In the genomic region with DNA sequence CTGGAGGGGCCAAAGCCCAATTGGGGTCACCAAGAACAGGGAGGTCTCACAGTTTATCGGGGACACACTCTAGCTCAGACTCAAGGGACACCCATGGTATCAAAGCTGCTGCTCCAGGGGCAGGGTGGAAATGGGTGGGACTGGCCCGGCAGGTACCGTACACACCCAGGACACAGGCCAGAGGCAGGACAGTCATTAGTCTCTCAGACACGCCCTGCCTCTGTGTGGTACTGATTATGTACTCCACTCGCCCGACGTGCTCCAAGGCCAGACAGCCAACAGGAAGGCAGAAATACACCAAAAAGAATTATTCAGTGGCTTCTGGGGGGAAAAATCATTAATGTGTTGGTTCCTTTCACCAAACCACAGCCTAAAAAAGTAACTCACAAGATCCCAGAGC, we compare ENCODE assay signal across 9 cellular contexts. TPM values are rescaled to one million over a fixed set of nuclear protein-coding genes. Genes with fewer than 3 reads are reported as not detected.
A peak's percentile ranks its signal among the peaks of the same experiment; 100 is the strongest.
DNase-seq lines count a peak whose midpoint lies in the region; ATAC-seq and TF ChIP-seq lines count a peak whose summit lies in the region.
"Not testable (repeated sequence)": the region's sequence is repeated elsewhere in the genome, so short reads cannot be mapped to it uniquely, and the experiment has no call there.
"Had no signal": no experiment of that assay in that cellular context is flagged by ENCODE, and none has a peak within 500 bp of the region (broad histone marks: within the 10 kb centered on the region; RNA-seq: fewer than 3 reads in every experiment).

No MANE protein-coding gene starts in this region.

- not testable (repeated sequence) for TF ChIP-seq CTCF in suprapubic skin (IDR thresholded peaks at IDR 0.05)

- H3K4me3 ChIP-seq in CD4-positive, alpha-beta memory T cell (ENCODE audit: low read length in 2 of 2); suprapubic skin: not testable (repeated sequence)

- not testable (repeated sequence) for H3K27ac ChIP-seq in CD4-positive, alpha-beta memory T cell (ENCODE audit: low read depth, low read length)
- H3K27ac ChIP-seq in suprapubic skin: peak overlapping the region; percentile 73

- peaks cover 56% of the 10 kb centered on the region for H3K4me1 ChIP-seq in CD4-positive, alpha-beta memory T cell (ENCODE audit: insufficient read depth, low read length)
- H3K4me1 ChIP-seq in suprapubic skin: peaks cover 24% of the 10 kb centered on the region

- CTCF ChIA-PET in CD4-positive, alpha-beta memory T cell (lab: Charles Lee; ENCODE audit: partially characterized antibody): not testable (repeated sequence)
- CTCF ChIA-PET in activated CD8-positive, alpha-beta memory T cell treated with anti-CD3 and anti-CD28 coated beads, Interleukin-2, amount 10 ng/mL, durations not matched to agents 7 days and 5 days (lab: Charles Lee): interaction anchor here (1.7 kb wide), 1 partner anchor 12 kb away, joined by 3 read pairs; no protein-coding TSS in a partner anchor

- H3K4me3 Mint-ChIP-seq in CD4-positive, alpha-beta memory T cell: peak overlapping the region in 2 of 8 donors; percentile 42 to 72
- peak overlapping the region; percentile 40 for H3K4me3 Mint-ChIP-seq in T-helper 1 cell treated with Interleukin-12 subunit alpha and Interleukin-12 subunit beta and Interleukin-4 antibody, amounts not matched to agents 30 μg/mL and 1 μg/mL, for 36 hours
- H3K4me3 Mint-ChIP-seq in activated CD8-positive, alpha-beta memory T cell treated with anti-CD3 and anti-CD28 coated beads, Interleukin-2, amount 10 ng/mL, durations not matched to agents 7 days and 5 days: peak overlapping the region; percentile 32
- H3K4me3 Mint-ChIP-seq in activated naive CD4-positive, alpha-beta T cell treated with anti-CD3 and anti-CD28 coated beads, Interleukin-2, amount 50 U/mL, for 24 hours: peak overlapping the region; percentile 80
- peak overlapping the region; percentile 15 for H3K4me3 Mint-ChIP-seq in central memory CD8-positive, alpha-beta T cell
- H3K4me3 Mint-ChIP-seq in naive thymus-derived CD8-positive, alpha-beta T cell: peak overlapping the region; percentile 72 to 91 (median 84)

- WGBS in suprapubic skin: 65% methylated on average over 7 of the region's 7 CpGs

- TF ChIP-seq POLR2A in suprapubic skin (IDR thresholded peaks at IDR 0.05): not testable (repeated sequence)

- intact Hi-C loops in CD4-positive, alpha-beta memory T cell (cut with micrococcal nuclease): not testable (repeated sequence)

- not testable (repeated sequence) for H3K36me3 ChIP-seq in CD4-positive, alpha-beta memory T cell (ENCODE audit: insufficient read depth, low read length); suprapubic skin

- POLR2A ChIA-PET in CD4-positive, alpha-beta memory T cell (lab: Charles Lee; ENCODE audit: partially characterized antibody): interaction anchor here (1.1 kb wide), 1 partner anchor 7 kb away, joined by 4 read pairs; no protein-coding TSS in a partner anchor
- POLR2A ChIA-PET in naive thymus-derived CD8-positive, alpha-beta T cell (lab: Charles Lee): interaction anchor here (0.8 to 4.8 kb wide), 5 partner anchors 8 to 39 kb away, joined by 3 to 43 read pairs (median 21); a partner anchor contains a TSS

- H3K4me1 Mint-ChIP-seq in CD4-positive, alpha-beta memory T cell: peaks cover 40 to 91% (median 64%) of the 10 kb centered on the region in 4 donors
- peaks cover 52% of the 10 kb centered on the region for H3K4me1 Mint-ChIP-seq in T-helper 1 cell treated with Interleukin-12 subunit alpha and Interleukin-12 subunit beta and Interleukin-4 antibody, amounts not matched to agents 30 μg/mL and 1 μg/mL, for 36 hours (ENCODE audit: low read depth)
- peaks cover 75% of the 10 kb centered on the region for H3K4me1 Mint-ChIP-seq in activated CD8-positive, alpha-beta memory T cell treated with anti-CD3 and anti-CD28 coated beads, Interleukin-2, amount 10 ng/mL, durations not matched to agents 7 days and 5 days
- H3K4me1 Mint-ChIP-seq in activated naive CD4-positive, alpha-beta T cell treated with anti-CD3 and anti-CD28 coated beads, Interleukin-2, amount 50 U/mL, for 24 hours: peaks cover 95% of the 10 kb centered on the region
- H3K4me1 Mint-ChIP-seq in central memory CD8-positive, alpha-beta T cell: peaks cover 38% of the 10 kb centered on the region
- H3K4me1 Mint-ChIP-seq in naive thymus-derived CD8-positive, alpha-beta T cell: peaks cover 50 to 93% (median 91%) of the 10 kb centered on the region in 4 donors

- H3K36me3 Mint-ChIP-seq in CD4-positive, alpha-beta memory T cell; T-helper 1 cell treated with Interleukin-12 subunit alpha and Interleukin-12 subunit beta and Interleukin-4 antibody, amounts not matched to agents 30 μg/mL and 1 μg/mL, for 36 hours (ENCODE audit: low read depth); activated CD8-positive, alpha-beta memory T cell treated with anti-CD3 and anti-CD28 coated beads, Interleukin-2, amount 10 ng/mL, durations not matched to agents 7 days and 5 days; activated naive CD4-positive, alpha-beta T cell treated with anti-CD3 and anti-CD28 coated beads, Interleukin-2, amount 50 U/mL, for 24 hours; central memory CD8-positive, alpha-beta T cell (ENCODE audit: insufficient read depth); naive thymus-derived CD8-positive, alpha-beta T cell: not testable (repeated sequence)

- not testable (repeated sequence) for H3K9me3 ChIP-seq in CD4-positive, alpha-beta memory T cell (ENCODE audit: control insufficient read depth in 1 of 2, low read length in 2 of 2); suprapubic skin

- DNase-seq in CD4-positive, alpha-beta memory T cell; activated CD8-positive, alpha-beta memory T cell treated with anti-CD3 and anti-CD28 coated beads, Interleukin-2, amount 10 ng/mL, durations not matched to agents 7 days and 5 days; central memory CD8-positive, alpha-beta T cell (ENCODE audit: low spot score in 2 of 2); naive thymus-derived CD8-positive, alpha-beta T cell; suprapubic skin (ENCODE audit: low spot score in 2 of 2): not testable (repeated sequence)

- TF ChIP-seq EP300 in suprapubic skin (IDR thresholded peaks at IDR 0.05): not testable (repeated sequence)

- ATAC-seq in activated CD8-positive, alpha-beta memory T cell treated with anti-CD3 and anti-CD28 coated beads, Interleukin-2, amount 10 ng/mL, durations not matched to agents 7 days and 5 days: peak; percentile 38
- ATAC-seq in central memory CD8-positive, alpha-beta T cell (replicated peaks; ENCODE audit: extremely low read depth, poor library complexity, severe bottlenecking): not testable (repeated sequence)
- ATAC-seq in esophagus mucosa: peak; percentile 94
- ATAC-seq in naive thymus-derived CD8-positive, alpha-beta T cell: peak in 1 of 2 donors; percentile 6

- not testable (repeated sequence) for H3K27me3 ChIP-seq in CD4-positive, alpha-beta memory T cell (ENCODE audit: insufficient read depth, low read length); suprapubic skin

- not testable (repeated sequence) for H3K27me3 Mint-ChIP-seq in CD4-positive, alpha-beta memory T cell; T-helper 1 cell treated with Interleukin-12 subunit alpha and Interleukin-12 subunit beta and Interleukin-4 antibody, amounts not matched to agents 30 μg/mL and 1 μg/mL, for 36 hours (ENCODE audit: low read depth); activated CD8-positive, alpha-beta memory T cell treated with anti-CD3 and anti-CD28 coated beads, Interleukin-2, amount 10 ng/mL, durations not matched to agents 7 days and 5 days; activated naive CD4-positive, alpha-beta T cell treated with anti-CD3 and anti-CD28 coated beads, Interleukin-2, amount 50 U/mL, for 24 hours; central memory CD8-positive, alpha-beta T cell; naive thymus-derived CD8-positive, alpha-beta T cell

- H3K9me3 Mint-ChIP-seq in CD4-positive, alpha-beta memory T cell; T-helper 1 cell treated with Interleukin-12 subunit alpha and Interleukin-12 subunit beta and Interleukin-4 antibody, amounts not matched to agents 30 μg/mL and 1 μg/mL, for 36 hours; activated CD8-positive, alpha-beta memory T cell treated with anti-CD3 and anti-CD28 coated beads, Interleukin-2, amount 10 ng/mL, durations not matched to agents 7 days and 5 days (ENCODE audit: low read depth); activated naive CD4-positive, alpha-beta T cell treated with anti-CD3 and anti-CD28 coated beads, Interleukin-2, amount 50 U/mL, for 24 hours; central memory CD8-positive, alpha-beta T cell; naive thymus-derived CD8-positive, alpha-beta T cell: not testable (repeated sequence)

- peak overlapping the region in 5 of 7 donors; percentile 60 to 88 (median 81) for H3K27ac Mint-ChIP-seq in CD4-positive, alpha-beta memory T cell
- H3K27ac Mint-ChIP-seq in T-helper 1 cell treated with Interleukin-12 subunit alpha and Interleukin-12 subunit beta and Interleukin-4 antibody, amounts not matched to agents 30 μg/mL and 1 μg/mL, for 36 hours: peak overlapping the region; percentile 84
- peak overlapping the region; percentile 84 for H3K27ac Mint-ChIP-seq in activated CD8-positive, alpha-beta memory T cell treated with anti-CD3 and anti-CD28 coated beads, Interleukin-2, amount 10 ng/mL, durations not matched to agents 7 days and 5 days
- peak overlapping the region; percentile 98 for H3K27ac Mint-ChIP-seq in activated naive CD4-positive, alpha-beta T cell treated with anti-CD3 and anti-CD28 coated beads, Interleukin-2, amount 50 U/mL, for 24 hours
- peak overlapping the region; percentile 29 for H3K27ac Mint-ChIP-seq in central memory CD8-positive, alpha-beta T cell (ENCODE audit: low read depth)
- H3K27ac Mint-ChIP-seq in naive thymus-derived CD8-positive, alpha-beta T cell: peak overlapping the region; percentile 83 to 97 (median 95)

RNA-seq across cellular contexts. Expression of a gene that starts 41.1 kb away (rescaled TPM):
- 100 to 1,000 TPM; 233 to 257 TPM for total RNA-seq in CD4-positive, alpha-beta memory T cell
- polyA plus RNA-seq in CD4-positive, alpha-beta memory T cell: 100 to 1,000 TPM in 1 of 2 donors, 10 to 100 TPM in 1; 92.8 to 126 TPM
- 10 to 100 TPM; 22.7 to 76.9 TPM for total RNA-seq in activated CD8-positive, alpha-beta memory T cell treated with anti-CD3 and anti-CD28 coated beads, Interleukin-2, amount 10 ng/mL, durations not matched to agents 7 days and 5 days
- total RNA-seq in esophagus mucosa (3.0 TPM), suprapubic skin (10 to 100 TPM in 1 of 4 donors, 1 to 10 TPM in 3; 4.7 to 20.5 (median 9.3) TPM)
- total RNA-seq in naive thymus-derived CD8-positive, alpha-beta T cell: 100 to 1,000 TPM; 626 to 633 TPM
- polyA plus RNA-seq in naive thymus-derived CD8-positive, alpha-beta T cell: 100 to 1,000 TPM; 320 to 498 (median 397) TPM
- total RNA-seq: Calu3 had no signal

Comparison
In these comparisons a context has a peak if more than half of its experiments do, and no peak if none do; other contexts are left out.
1. H3K27ac Mint-ChIP-seq: peak in every context shown above with its lines; median percentile 98 in activated naive CD4-positive, alpha-beta T cell treated with anti-CD3 and anti-CD28 coated beads, Interleukin-2, amount 50 U/mL, for 24 hours; 95 in naive thymus-derived CD8-positive, alpha-beta T cell; 84 in T-helper 1 cell treated with Interleukin-12 subunit alpha and Interleukin-12 subunit beta and Interleukin-4 antibody, amounts not matched to agents 30 μg/mL and 1 μg/mL, for 36 hours; 84 in activated CD8-positive, alpha-beta memory T cell treated with anti-CD3 and anti-CD28 coated beads, Interleukin-2, amount 10 ng/mL, durations not matched to agents 7 days and 5 days; 81 in CD4-positive, alpha-beta memory T cell; 29 in central memory CD8-positive, alpha-beta T cell.